27 cellular contexts compared by ENCODE assay signal in the genomic region with DNA sequence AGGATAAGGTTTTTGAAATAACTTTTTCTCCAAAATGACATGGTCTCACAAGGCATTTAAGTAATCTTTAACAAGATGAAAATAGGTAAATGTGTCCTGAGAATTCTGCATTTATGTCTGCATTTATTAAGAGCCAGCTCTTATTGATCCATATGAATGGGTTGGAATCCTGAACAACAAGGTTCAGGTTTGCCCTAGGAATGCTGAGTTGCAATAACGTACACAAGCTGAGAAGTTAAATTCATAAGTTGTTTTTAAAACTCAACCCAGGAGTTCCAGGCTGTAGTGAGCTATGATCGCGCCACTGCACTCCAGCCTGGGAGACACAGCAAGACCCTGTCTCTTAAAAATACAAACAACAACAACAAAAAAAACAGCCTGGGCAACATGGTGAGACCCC. TPM values are rescaled to one million over a fixed set of nuclear protein-coding genes. Genes with fewer than 3 reads are reported as not detected.
DNase-seq lines count a peak whose midpoint lies in the region; ATAC-seq and TF ChIP-seq lines count a peak whose summit lies in the region.
"Had no signal": no experiment of that assay in that cellular context is flagged by ENCODE, and none has a peak within 500 bp of the region (broad histone marks: within the 10 kb centered on the region; RNA-seq: fewer than 3 reads in every experiment).

No MANE protein-coding gene starts in this region.

- H3K9me3 Mint-ChIP-seq in activated CD4-positive, alpha-beta T cell treated with anti-CD3 and anti-CD28 coated beads, Interleukin-2, amount 10 ng/mL, durations not matched to agents 24 days and 14 days = no peaks in the 10 kb centered on the region
- no peaks in the 10 kb centered on the region for H3K9me3 Mint-ChIP-seq in Calu3 (ENCODE audit: low read depth, unreplicated experiment)
- H3K9me3 Mint-ChIP-seq in activated naive CD8-positive, alpha-beta T cell treated with anti-CD3 and anti-CD28 coated beads, Interleukin-2, amount 50 U/mL, for 24 hours = no peaks in the 10 kb centered on the region
- H3K9me3 Mint-ChIP-seq in stimulated activated naive B cell treated with anti-CD40 and anti-IgM and Interleukin-4, amounts not matched to agents 10 μg/mL and 1 μg/mL and 100 μg/mL, for 72 hours = no peaks in the 10 kb centered on the region
- H3K9me3 Mint-ChIP-seq: activated CD4-positive, alpha-beta T cell treated with anti-CD3 and anti-CD28 coated beads, Interleukin-2, amount 10 ng/mL, durations not matched to agents 7 days and 5 days had no signal

- TF ChIP-seq CTCF in Calu3 (IDR thresholded peaks at IDR 0.05; ENCODE audit: unreplicated experiment) (no peak), psoas muscle (IDR thresholded peaks at IDR 0.05) (no peak), GM10248 (IDR thresholded peaks at IDR 0.05; ENCODE audit: control extremely low read depth, extremely low read depth, low read depth, missing control alignments) (no peak)

- H3K36me3 ChIP-seq in psoas muscle (ENCODE audit: insufficient read depth in 1 of 2, low read depth in 1 of 2) = no peaks in the 10 kb centered on the region
- H3K36me3 ChIP-seq: HAP-1, neutrophil, sigmoid colon, vagina, WERI-Rb-1 had no signal

- no peaks in the 10 kb centered on the region for H3K9me3 ChIP-seq in psoas muscle
- H3K9me3 ChIP-seq: HAP-1, neutrophil, sigmoid colon, vagina had no signal

- no peak for ATAC-seq in activated naive CD8-positive, alpha-beta T cell treated with anti-CD3 and anti-CD28 coated beads, Interleukin-2, amount 50 U/mL, for 24 hours
- ATAC-seq in psoas muscle = no peak
- no peak for ATAC-seq in stimulated activated naive B cell treated with anti-CD40 and anti-IgM and Interleukin-4, amounts not matched to agents 10 μg/mL and 1 μg/mL and 100 μg/mL, for 72 hours (replicated peaks)
- ATAC-seq: left ventricle myocardium superior had no signal

- no peak for DNase-seq in activated CD4-positive, alpha-beta T cell treated with anti-CD3 and anti-CD28 coated beads, Interleukin-2, amount 10 ng/mL, durations not matched to agents 24 days and 14 days
- DNase-seq in activated CD4-positive, alpha-beta T cell treated with anti-CD3 and anti-CD28 coated beads for 48 hours = no peak
- DNase-seq in Calu3 (no peak), psoas muscle (no peak), NCI-H1694 (lab: John Stamatoyannopoulos, UW) (no peak), GM10248 (ENCODE audit: extremely low spot score) (no peak)
- no peak for DNase-seq in activated naive CD8-positive, alpha-beta T cell treated with anti-CD3 and anti-CD28 coated beads, Interleukin-2, amount 50 U/mL, for 24 hours
- DNase-seq in stimulated activated naive B cell treated with anti-CD40 and anti-IgM and Interleukin-4, amounts not matched to agents 10 μg/mL and 1 μg/mL and 100 μg/mL, for 72 hours = no peak
- DNase-seq: activated CD4-positive, alpha-beta T cell treated with anti-CD3 and anti-CD28 coated beads, Interleukin-2, amount 10 ng/mL, durations not matched to agents 7 days and 5 days; central memory CD4-positive, alpha-beta T cell; DND-41; glutamatergic neuron; islet precursor cell; left ventricle myocardium superior; NCI-H1417; NCI-H2081 treated with DMSO at 0.1 percent for 48 hours; NCI-H345; NCI-H774; sigmoid colon; stimulated activated naive CD4-positive, alpha-beta T cell treated with Interleukin-2 at 50 U/mL for 16 hours; T1000; WERI-Rb-1 had no signal

- H3K4me1 ChIP-seq in psoas muscle = peaks cover 65% of the 10 kb centered on the region

- peaks cover 35% of the 10 kb centered on the region for H3K4me1 Mint-ChIP-seq in activated CD4-positive, alpha-beta T cell treated with anti-CD3 and anti-CD28 coated beads, Interleukin-2, amount 10 ng/mL, durations not matched to agents 24 days and 14 days
- peaks cover 46% of the 10 kb centered on the region for H3K4me1 Mint-ChIP-seq in Calu3 (ENCODE audit: low read depth, unreplicated experiment)
- peaks cover 75% of the 10 kb centered on the region for H3K4me1 Mint-ChIP-seq in activated naive CD8-positive, alpha-beta T cell treated with anti-CD3 and anti-CD28 coated beads, Interleukin-2, amount 50 U/mL, for 24 hours
- peaks cover 23 to 72% of the 10 kb centered on the region in 2 donors for H3K4me1 Mint-ChIP-seq in stimulated activated naive B cell treated with anti-CD40 and anti-IgM and Interleukin-4, amounts not matched to agents 10 μg/mL and 1 μg/mL and 100 μg/mL, for 72 hours

- no peaks in the 10 kb centered on the region for H3K27me3 Mint-ChIP-seq in activated CD4-positive, alpha-beta T cell treated with anti-CD3 and anti-CD28 coated beads, Interleukin-2, amount 10 ng/mL, durations not matched to agents 24 days and 14 days
- H3K27me3 Mint-ChIP-seq in Calu3 (ENCODE audit: unreplicated experiment) = no peaks in the 10 kb centered on the region
- H3K27me3 Mint-ChIP-seq in activated naive CD8-positive, alpha-beta T cell treated with anti-CD3 and anti-CD28 coated beads, Interleukin-2, amount 50 U/mL, for 24 hours = no peaks in the 10 kb centered on the region
- no peaks in the 10 kb centered on the region for H3K27me3 Mint-ChIP-seq in stimulated activated naive B cell treated with anti-CD40 and anti-IgM and Interleukin-4, amounts not matched to agents 10 μg/mL and 1 μg/mL and 100 μg/mL, for 72 hours
- H3K27me3 Mint-ChIP-seq: activated CD4-positive, alpha-beta T cell treated with anti-CD3 and anti-CD28 coated beads, Interleukin-2, amount 10 ng/mL, durations not matched to agents 7 days and 5 days; B cell; progenitor cell of endocrine pancreas had no signal

- H3K4me3 Mint-ChIP-seq in activated CD4-positive, alpha-beta T cell treated with anti-CD3 and anti-CD28 coated beads, Interleukin-2, amount 10 ng/mL, durations not matched to agents 24 days and 14 days = no peak overlapping the region
- H3K4me3 Mint-ChIP-seq in Calu3 (ENCODE audit: low read depth, unreplicated experiment) = peak overlapping the region; percentile 21
- no peak overlapping the region for H3K4me3 Mint-ChIP-seq in activated naive CD8-positive, alpha-beta T cell treated with anti-CD3 and anti-CD28 coated beads, Interleukin-2, amount 50 U/mL, for 24 hours
- H3K4me3 Mint-ChIP-seq in stimulated activated naive B cell treated with anti-CD40 and anti-IgM and Interleukin-4, amounts not matched to agents 10 μg/mL and 1 μg/mL and 100 μg/mL, for 72 hours = no peak overlapping the region
- H3K4me3 Mint-ChIP-seq: activated CD4-positive, alpha-beta T cell treated with anti-CD3 and anti-CD28 coated beads, Interleukin-2, amount 10 ng/mL, durations not matched to agents 7 days and 5 days had no signal

- H3K27ac ChIP-seq in psoas muscle = peak overlapping the region; percentile 75
- H3K27ac ChIP-seq: neutrophil, sigmoid colon, vagina, WERI-Rb-1 had no signal

- H3K36me3 Mint-ChIP-seq in activated CD4-positive, alpha-beta T cell treated with anti-CD3 and anti-CD28 coated beads, Interleukin-2, amount 10 ng/mL, durations not matched to agents 24 days and 14 days (ENCODE audit: low read depth) = peaks cover 8% of the 10 kb centered on the region
- no peaks in the 10 kb centered on the region for H3K36me3 Mint-ChIP-seq in Calu3 (ENCODE audit: insufficient read depth, unreplicated experiment)
- peaks cover 10% of the 10 kb centered on the region for H3K36me3 Mint-ChIP-seq in activated naive CD8-positive, alpha-beta T cell treated with anti-CD3 and anti-CD28 coated beads, Interleukin-2, amount 50 U/mL, for 24 hours (ENCODE audit: low read depth)
- peaks cover 4 to 13% of the 10 kb centered on the region in 2 donors for H3K36me3 Mint-ChIP-seq in stimulated activated naive B cell treated with anti-CD40 and anti-IgM and Interleukin-4, amounts not matched to agents 10 μg/mL and 1 μg/mL and 100 μg/mL, for 72 hours

- POLR2A ChIA-PET in GM10248 (lab: Yijun Ruan, JAX) = no interaction called here

- BruUV-seq in Calu3 (replicated peaks; lab: Mats Ljungman, UMichigan) = no TSS peak

- peak overlapping the region; percentile 29 for H3K27ac Mint-ChIP-seq in activated CD4-positive, alpha-beta T cell treated with anti-CD3 and anti-CD28 coated beads, Interleukin-2, amount 10 ng/mL, durations not matched to agents 24 days and 14 days
- peak overlapping the region; percentile 50 for H3K27ac Mint-ChIP-seq in Calu3 (ENCODE audit: unreplicated experiment)
- peak overlapping the region; percentile 42 for H3K27ac Mint-ChIP-seq in activated naive CD8-positive, alpha-beta T cell treated with anti-CD3 and anti-CD28 coated beads, Interleukin-2, amount 50 U/mL, for 24 hours
- no peak overlapping the region for H3K27ac Mint-ChIP-seq in stimulated activated naive B cell treated with anti-CD40 and anti-IgM and Interleukin-4, amounts not matched to agents 10 μg/mL and 1 μg/mL and 100 μg/mL, for 72 hours
- H3K27ac Mint-ChIP-seq: progenitor cell of endocrine pancreas had no signal

- H3K27me3 ChIP-seq in psoas muscle (ENCODE audit: insufficient read depth in 3 of 3, low read length in 2 of 3) = no peaks in the 10 kb centered on the region
- H3K27me3 ChIP-seq: neutrophil, sigmoid colon, vagina had no signal

- WGBS in psoas muscle, 3 donors = 91 to 92% (median 91%) methylated on average over 3 of the region's 3 CpGs

- intact Hi-C loops in activated CD4-positive, alpha-beta T cell treated with anti-CD3 and anti-CD28 coated beads, Interleukin-2, amount 10 ng/mL, durations not matched to agents 24 days and 14 days (cut with micrococcal nuclease) = loop anchor here (1.0 to 10.0 kb wide), 4 partner anchors 28 to 113 kb away; a partner anchor contains a TSS
- intact Hi-C loops in Calu3 (cut with micrococcal nuclease; ENCODE audit: unreplicated experiment) = loop anchor here (2.0 kb wide), 1 partner anchor 64 kb away; no protein-coding TSS in a partner anchor
- intact Hi-C loops in psoas muscle (cut with DNase I) = no loop called here

- H3K4me3 ChIP-seq in psoas muscle = no peak overlapping the region
- H3K4me3 ChIP-seq: HAP-1, sigmoid colon, vagina had no signal

- CTCF ChIA-PET in Calu3 (lab: Charles Lee) (interaction anchor here (0.6 to 1.7 kb wide), 3 partner anchors 8 to 70 kb away, joined by 4 to 5 read pairs (median 4); no protein-coding TSS in a partner anchor), GM10248 (lab: Yijun Ruan, JAX) (interaction anchor here (1.2 to 2.6 kb wide), 4 partner anchors 9 to 42 kb away, joined by 3 to 14 read pairs (median 4); no protein-coding TSS in a partner anchor)

RNA-seq across cellular contexts. Expression of a gene that starts 28.1 kb away (rescaled TPM):
- 64.1 and 64.7 TPM in 2 replicates for total RNA-seq in activated CD4-positive, alpha-beta T cell treated with anti-CD3 and anti-CD28 coated beads, Interleukin-2, amount 10 ng/mL, durations not matched to agents 24 days and 14 days
- total RNA-seq in Calu3 (2022) (130 and 139 TPM in 2 replicates), psoas muscle (100 to 1,000 TPM in 1 of 4 donors, 10 to 100 TPM in 3; 60.1 to 107 (median 76.5) TPM)
- polyA plus RNA-seq in psoas muscle = 10 to 100 TPM; 19.7 to 57.6 (median 24.6) TPM

Comparison
In these comparisons a context has a peak if more than half of its experiments do, and no peak if none do; other contexts are left out.
1. intact Hi-C loops: an anchor here in activated CD4-positive, alpha-beta T cell treated with anti-CD3 and anti-CD28 coated beads, Interleukin-2, amount 10 ng/mL, durations not matched to agents 24 days and 14 days (1.0 to 10.0 kb wide) and Calu3 (2.0 kb wide); none called in psoas muscle.